Comparison of ENCODE assay signal across 18 cellular contexts in genomic region chr7:1592299-1592842, GRCh38. TPM values are rescaled to one million over a fixed set of nuclear protein-coding genes. Genes with fewer than 3 reads are reported as not detected.
DNase-seq lines count a peak whose midpoint lies in the region; ATAC-seq and TF ChIP-seq lines count a peak whose summit lies in the region.
"Had no signal": no experiment of that assay in that cellular context is flagged by ENCODE, and none has a peak within 500 bp of the region (broad histone marks: within the 10 kb centered on the region; RNA-seq: fewer than 3 reads in every experiment).

No MANE protein-coding gene starts in this region.

- H3K9me3 ChIP-seq in IMR-90 (ENCODE audit: control insufficient read depth, insufficient read depth, low read length), result peaks cover 13% of the 10 kb centered on the region

- BruUV-seq in IMR-90 (replicated peaks; lab: Mats Ljungman, UMichigan), result no TSS peak

- no peak overlapping the region for H3K4me3 ChIP-seq in IMR-90 (ENCODE audit: insufficient read depth, low read depth, low read length)
- H3K4me3 ChIP-seq: A549, dorsolateral prefrontal cortex, lower lobe of right lung, psoas muscle had no signal

- peak overlapping the region; percentile 51 for H2AFZ ChIP-seq in IMR-90 (replicated peaks; ENCODE audit: low read length, poor library complexity)

- H3K18ac ChIP-seq in IMR-90 (ENCODE audit: low read depth, low read length), result no peak overlapping the region

- no peak overlapping the region for H3K4ac ChIP-seq in IMR-90 (ENCODE audit: low read depth, low read length)

- no peak overlapping the region for H2BK20ac ChIP-seq in IMR-90 (ENCODE audit: low read depth, low read length)

- intact Hi-C loops in IMR-90 (cut with micrococcal nuclease), result no loop called here
- intact Hi-C loops in activated T-helper 1 cell treated with anti-CD3 and anti-CD28 coated beads, Interleukin-12 subunit alpha, Interleukin-12 subunit beta, Interleukin-2, Interleukin-4 antibody, amounts not matched to agents 30 ng/mL and 10 ng/mL and 1 ng/mL, durations not matched to agents 14 hours and 24 hours and 36 hours (cut with micrococcal nuclease), result no loop called here

- H4K5ac ChIP-seq in IMR-90 (ENCODE audit: low read depth, low read length), result no peak overlapping the region

- no peak overlapping the region for H2BK15ac ChIP-seq in IMR-90 (ENCODE audit: low read depth, low read length)

- no peak for TF ChIP-seq POLR2A in IMR-90 (IDR thresholded peaks at IDR 0.05; ENCODE audit: low read depth, low read length)

- H3K4me1 Mint-ChIP-seq in activated T-helper 1 cell treated with anti-CD3 and anti-CD28 coated beads, Interleukin-12 subunit alpha, Interleukin-12 subunit beta, Interleukin-2, Interleukin-4 antibody, amounts not matched to agents 30 ng/mL and 10 ng/mL and 1 ng/mL, durations not matched to agents 14 hours and 24 hours and 36 hours (ENCODE audit: low read depth), result peaks cover 14% of the 10 kb centered on the region
- H3K4me1 Mint-ChIP-seq in naive thymus-derived CD8-positive, alpha-beta T cell, result peaks cover 16 to 30% (median 28%) of the 10 kb centered on the region in 4 donors
- H3K4me1 Mint-ChIP-seq: immature natural killer cell had no signal

- POLR2A ChIA-PET in IMR-90 (lab: Charles Lee; ENCODE audit: unreplicated experiment), result no interaction called here
- POLR2A ChIA-PET in naive thymus-derived CD8-positive, alpha-beta T cell (lab: Charles Lee), result no interaction called here

- no peak overlapping the region for H3K27ac ChIP-seq in IMR-90 (ENCODE audit: insufficient read depth, low read length)
- H3K27ac ChIP-seq: A549, dorsolateral prefrontal cortex, lower lobe of right lung, psoas muscle had no signal

- H2BK5ac ChIP-seq in IMR-90 (ENCODE audit: low read depth, low read length, poor library complexity, severe bottlenecking), result no peak overlapping the region

- TF ChIP-seq RAD21 in IMR-90 (IDR thresholded peaks at IDR 0.05; ENCODE audit: low read length), result no peak

- H2AK9ac ChIP-seq in IMR-90 (replicated peaks; ENCODE audit: low read depth, low read length, poor library complexity), result no peak overlapping the region

- in situ Hi-C loops in IMR-90 (cut with MboI; ENCODE audit: low sequenced_read_pairs), result no loop called here

- CTCF ChIA-PET in IMR-90 (lab: Yijun Ruan, JAX), result no interaction called here

- H4K8ac ChIP-seq in IMR-90 (ENCODE audit: low read depth in 2 of 2, low read length in 2 of 2), result no peak overlapping the region

- no peak for DNase-seq in activated CD4-positive, CD25-positive, alpha-beta regulatory T cell (lab: John Stamatoyannopoulos, UW)
- no peak for DNase-seq in IMR-90
- DNase-seq in activated T-helper 1 cell treated with anti-CD3 and anti-CD28 coated beads, Interleukin-12 subunit alpha, Interleukin-12 subunit beta, Interleukin-2, Interleukin-4 antibody, amounts not matched to agents 30 ng/mL and 10 ng/mL and 1 ng/mL, durations not matched to agents 14 hours and 24 hours and 36 hours (ENCODE audit: low spot score), result no peak
- peak in 4 of 10 donors; percentile 7 to 20 (median 10) for DNase-seq in naive thymus-derived CD8-positive, alpha-beta T cell
- no peak for DNase-seq in anterior cingulate cortex (lab: John Stamatoyannopoulos, UW)
- no peak for DNase-seq in iPS-NIHi7 (ENCODE audit: extremely low spot score)
- DNase-seq in retina, result no peak
- DNase-seq: dorsolateral prefrontal cortex; EL; glutamatergic neuron; immature natural killer cell; lower lobe of right lung; natural killer cell; NCI-H446 treated with DMSO at 0.1 percent for 48 hours; psoas muscle; stimulated activated CD4-positive, alpha-beta T cell treated with anti-CD3 and anti-CD28 coated beads, Interleukin-12 subunit alpha, Interleukin-12 subunit beta, amount 100 ng/mL, for 4 hours had no signal

- no peaks in the 10 kb centered on the region for H3K4me1 ChIP-seq in IMR-90 (ENCODE audit: control insufficient read depth, insufficient read depth, low read length)
- H3K4me1 ChIP-seq: A549, lower lobe of right lung, psoas muscle had no signal

- peaks cover 20% of the 10 kb centered on the region for H3K27me3 Mint-ChIP-seq in activated T-helper 1 cell treated with anti-CD3 and anti-CD28 coated beads, Interleukin-12 subunit alpha, Interleukin-12 subunit beta, Interleukin-2, Interleukin-4 antibody, amounts not matched to agents 30 ng/mL and 10 ng/mL and 1 ng/mL, durations not matched to agents 14 hours and 24 hours and 36 hours (ENCODE audit: insufficient read depth)
- peaks cover 5 to 33% (median 16%) of the 10 kb centered on the region in 5 donors for H3K27me3 Mint-ChIP-seq in naive thymus-derived CD8-positive, alpha-beta T cell

- peak overlapping the region; percentile 17 for H3K4me3 Mint-ChIP-seq in activated T-helper 1 cell treated with anti-CD3 and anti-CD28 coated beads, Interleukin-12 subunit alpha, Interleukin-12 subunit beta, Interleukin-2, Interleukin-4 antibody, amounts not matched to agents 30 ng/mL and 10 ng/mL and 1 ng/mL, durations not matched to agents 14 hours and 24 hours and 36 hours
- H3K4me3 Mint-ChIP-seq in naive thymus-derived CD8-positive, alpha-beta T cell, result peak overlapping the region; percentile 35 to 88 (median 74)
- H3K4me3 Mint-ChIP-seq: natural killer cell had no signal

- no peak overlapping the region for H3K4me2 ChIP-seq in IMR-90 (ENCODE audit: low read depth, low read length)
- H3K4me2 ChIP-seq: A549 had no signal

- no peak for TF ChIP-seq CTCF in IMR-90 (conservative IDR thresholded peaks at IDR 0.05; ENCODE audit: low read depth, low read length)

- H2AK5ac ChIP-seq in IMR-90 (ENCODE audit: low read depth, low read length), result no peak overlapping the region

- peaks cover 13% of the 10 kb centered on the region for H3K9me3 Mint-ChIP-seq in activated T-helper 1 cell treated with anti-CD3 and anti-CD28 coated beads, Interleukin-12 subunit alpha, Interleukin-12 subunit beta, Interleukin-2, Interleukin-4 antibody, amounts not matched to agents 30 ng/mL and 10 ng/mL and 1 ng/mL, durations not matched to agents 14 hours and 24 hours and 36 hours
- H3K9me3 Mint-ChIP-seq in naive thymus-derived CD8-positive, alpha-beta T cell, result peaks cover 0 to 1% (median 0%) of the 10 kb centered on the region in 9 donors
- H3K9me3 Mint-ChIP-seq: immature natural killer cell, natural killer cell had no signal

- no peak overlapping the region for H4K91ac ChIP-seq in IMR-90 (ENCODE audit: insufficient read depth, low read depth, low read length)

- no peaks in the 10 kb centered on the region for H3K36me3 ChIP-seq in IMR-90 (ENCODE audit: control insufficient read depth, insufficient read depth, low read length)
- H3K36me3 ChIP-seq: lower lobe of right lung had no signal

- H3K56ac ChIP-seq in IMR-90 (ENCODE audit: extremely low read depth, insufficient read depth, low read length), result no peak overlapping the region

- H3K9me1 ChIP-seq in IMR-90 (ENCODE audit: insufficient read depth, low read length), result no peaks in the 10 kb centered on the region

- no peaks in the 10 kb centered on the region for H3K79me1 ChIP-seq in IMR-90 (ENCODE audit: low read depth in 1 of 2, low read length in 2 of 2)

- H4K20me1 ChIP-seq in IMR-90 (ENCODE audit: insufficient read depth, low read length), result no peaks in the 10 kb centered on the region

- H3K27ac Mint-ChIP-seq in activated T-helper 1 cell treated with anti-CD3 and anti-CD28 coated beads, Interleukin-12 subunit alpha, Interleukin-12 subunit beta, Interleukin-2, Interleukin-4 antibody, amounts not matched to agents 30 ng/mL and 10 ng/mL and 1 ng/mL, durations not matched to agents 14 hours and 24 hours and 36 hours, result no peak overlapping the region
- peak overlapping the region in 6 of 10 donors; percentile 16 to 79 (median 48) for H3K27ac Mint-ChIP-seq in naive thymus-derived CD8-positive, alpha-beta T cell
- H3K27ac Mint-ChIP-seq: immature natural killer cell, natural killer cell had no signal

- WGBS in IMR-90 (ENCODE audit: extremely low coverage in 2 of 2, insufficient read length in 1 of 2), 2 experiments, result 38% methylated on average over 13 of the region's 20 CpGs; no CpG with 5 or more reads in 1 of the 2 experiments

- H3K14ac ChIP-seq in IMR-90 (replicated peaks; ENCODE audit: low read depth, low read length), result no peak overlapping the region

- H3K27me3 ChIP-seq in IMR-90 (ENCODE audit: control insufficient read depth, insufficient read depth, low read length), result peaks cover 62% of the 10 kb centered on the region

- peaks cover 1% of the 10 kb centered on the region for H3K36me3 Mint-ChIP-seq in activated T-helper 1 cell treated with anti-CD3 and anti-CD28 coated beads, Interleukin-12 subunit alpha, Interleukin-12 subunit beta, Interleukin-2, Interleukin-4 antibody, amounts not matched to agents 30 ng/mL and 10 ng/mL and 1 ng/mL, durations not matched to agents 14 hours and 24 hours and 36 hours (ENCODE audit: low read depth)
- no peaks in the 10 kb centered on the region for H3K36me3 Mint-ChIP-seq in naive thymus-derived CD8-positive, alpha-beta T cell
- H3K36me3 Mint-ChIP-seq: immature natural killer cell, natural killer cell had no signal

- dilution Hi-C loops in IMR-90 (cut with HindIII; ENCODE audit: low sequenced_read_pairs, unreplicated experiment), result no loop called here

- H2BK120ac ChIP-seq in IMR-90 (ENCODE audit: low read depth, low read length), result no peak overlapping the region

- H3K9ac ChIP-seq in IMR-90 (ENCODE audit: low read depth, low read length), result no peak overlapping the region

- ATAC-seq in activated CD4-positive, CD25-positive, alpha-beta regulatory T cell treated with anti-CD3 and anti-CD28 coated beads, Interleukin-2, amount 50 U/mL, for 24 hours, result peak; percentile 13 to 33
- ATAC-seq in IMR-90 (ENCODE audit: low read depth), result no peak
- ATAC-seq in naive thymus-derived CD8-positive, alpha-beta T cell, result peak; percentile 54 to 60
- ATAC-seq: lower lobe of right lung, psoas muscle had no signal

- H3K23ac ChIP-seq in IMR-90 (ENCODE audit: low read depth, low read length), result no peak overlapping the region

RNA-seq across cellular contexts. Expression of gene PSMG3, which starts 22.5 kb away (rescaled TPM):
- total RNA-seq in IMR-90 (2012; rRNA removed), result 30.6 and 37.3 TPM in 2 replicates
- polyA plus RNA-seq in IMR-90 (2012; rRNA removed), result 52.5 and 54.1 TPM in 2 replicates
- 44.0 and 63.2 TPM in 2 replicates for polyA plus RNA-seq in IMR-90 (2012; cell fraction: cytosol; rRNA removed)
- 74.3 and 81.9 TPM in 2 replicates for polyA plus RNA-seq in IMR-90 (2012; cell fraction: nucleus; rRNA removed; ENCODE audit: low replicate concordance)
- 55.7 and 56.0 TPM in 2 replicates for total RNA-seq in activated T-helper 1 cell treated with anti-CD3 and anti-CD28 coated beads, Interleukin-12 subunit alpha, Interleukin-12 subunit beta, Interleukin-2, Interleukin-4 antibody, amounts not matched to agents 30 ng/mL and 10 ng/mL and 1 ng/mL, durations not matched to agents 14 hours and 24 hours and 36 hours
- 10 to 100 TPM; 24.3 to 26.1 TPM for total RNA-seq in naive thymus-derived CD8-positive, alpha-beta T cell
- polyA plus RNA-seq in naive thymus-derived CD8-positive, alpha-beta T cell, result 10 to 100 TPM; 43.5 to 45.8 (median 45.4) TPM

RNA-seq across cellular contexts. Expression of gene TMEM184A, which starts 36.4 kb away (rescaled TPM):
- total RNA-seq in IMR-90 (2012; rRNA removed), result 0.28 and 0.36 TPM in 2 replicates
- polyA plus RNA-seq in IMR-90 (2012; rRNA removed), result 1.9 TPM in 2 replicates
- 0.74 and 1.2 TPM in 2 replicates for polyA plus RNA-seq in IMR-90 (2012; cell fraction: cytosol; rRNA removed)
- 4.1 and 11.5 TPM in 2 replicates for polyA plus RNA-seq in IMR-90 (2012; cell fraction: nucleus; rRNA removed; ENCODE audit: low replicate concordance)
- total RNA-seq in activated T-helper 1 cell treated with anti-CD3 and anti-CD28 coated beads, Interleukin-12 subunit alpha, Interleukin-12 subunit beta, Interleukin-2, Interleukin-4 antibody, amounts not matched to agents 30 ng/mL and 10 ng/mL and 1 ng/mL, durations not matched to agents 14 hours and 24 hours and 36 hours, result 0.03 TPM in 1 of 2 replicates, not detected in the other
- total RNA-seq in naive thymus-derived CD8-positive, alpha-beta T cell, result not detected
- under 1 TPM in 1 of 3 donors, not detected in 2; 0.04 TPM for polyA plus RNA-seq in naive thymus-derived CD8-positive, alpha-beta T cell
- polyA plus RNA-seq: immature natural killer cell had no signal
